31 cellular contexts compared by ENCODE assay signal in genomic region chr7:131642429-131642828, GRCh38.
DNase-seq lines count a peak whose midpoint lies in the region; ATAC-seq and TF ChIP-seq lines count a peak whose summit lies in the region.
"Had no signal": no experiment of that assay in that cellular context is flagged by ENCODE, and none has a peak within 500 bp of the region (broad histone marks: within the 10 kb centered on the region; RNA-seq: fewer than 3 reads in every experiment).

No MANE protein-coding gene starts in this region.

- ATAC-seq in GM18870 (IDR thresholded peaks at IDR 0.05; ENCODE audit: unreplicated experiment), result no peak
- ATAC-seq in GM21390 (IDR thresholded peaks at IDR 0.05; ENCODE audit: unreplicated experiment), result no peak
- ATAC-seq: activated naive CD4-positive, alpha-beta T cell treated with anti-CD3 and anti-CD28 coated beads, Interleukin-2, amount 50 U/mL, for 72 hours; activated T-helper 17 cell treated with anti-CD3 and anti-CD28 coated beads, Interleukin-2, amount 50 U/mL, for 72 hours; gastrocnemius medialis; K562 had no signal

- DNase-seq in AG10803 (ENCODE audit: low read depth), result peak; percentile 68
- no peak for DNase-seq in H9
- no peak for DNase-seq in WERI-Rb-1
- no peak for DNase-seq in neural progenitor cell (ENCODE audit: low spot score)
- no peak for DNase-seq in stimulated activated CD8-positive, alpha-beta memory T cell treated with anti-CD3 and anti-CD28 coated beads, Interleukin-4, amount 100 ng/mL, for 48 hours
- DNase-seq in kidney tubule cell (ENCODE audit: low spot score), result no peak
- DNase-seq: ACHN; activated CD4-positive, alpha-beta memory T cell treated with anti-CD3 and anti-CD28 coated beads, Interleukin-2, amount 10 ng/mL, durations not matched to agents 7 days and 5 days; activated CD4-positive, CD25-positive, alpha-beta regulatory T cell treated with anti-CD3 and anti-CD28 coated beads, Interleukin-2, amount 50 U/mL, for 72 hours; activated CD8-positive, alpha-beta memory T cell treated with anti-CD3 and anti-CD28 coated beads, Interleukin-2, amount 50 U/mL, for 48 hours; DMS53; gastrocnemius medialis; GDM1; MG63; NCI-H1417; NCI-H2081 treated with DMSO at 0.1 percent for 48 hours; NCI-H774; occipital lobe; RPMI8226; transverse colon had no signal

- H2BK15ac ChIP-seq in H9 (ENCODE audit: low read depth, low read length), result no peak overlapping the region

- H3K27me3 ChIP-seq in H9 (ENCODE audit: insufficient read depth, low read length), result 0 out of 2 replicates have a peak, but pooled peaks cover under 1% of the 10 kb centered on the region
- H3K27me3 ChIP-seq in WERI-Rb-1 (ENCODE audit: insufficient read depth, low read depth, severe bottlenecking), result no peaks in the 10 kb centered on the region
- no peaks in the 10 kb centered on the region for H3K27me3 ChIP-seq in neural progenitor cell
- H3K27me3 ChIP-seq: ascending aorta; BLaER1 treated with 17β-estradiol and CSF1 and Interleukin-3, amounts not matched to agents 10 nM and 100 nM; gastrocnemius medialis; hepatocyte; MG63; transverse colon had no signal

- no peak overlapping the region for H4K5ac ChIP-seq in H9 (ENCODE audit: insufficient read length, low read depth, low read length)

- no peak overlapping the region for H3K14ac ChIP-seq in H9 (ENCODE audit: insufficient read depth, low read length)

- H2AFZ ChIP-seq in H9 (ENCODE audit: low read length) (no peak overlapping the region), neural progenitor cell (replicated peaks) (no peak overlapping the region)
- H2AFZ ChIP-seq: hepatocyte had no signal

- no peak overlapping the region for H2BK5ac ChIP-seq in H9 (ENCODE audit: insufficient read length, low read length)

- no peak overlapping the region for H2BK120ac ChIP-seq in H9 (ENCODE audit: low read depth, low read length, poor library complexity, severe bottlenecking)

- peaks cover 15% of the 10 kb centered on the region for H3F3A ChIP-seq in neural progenitor cell (ENCODE audit: low read depth)

- H3K4me3 ChIP-seq in AG10803 (ENCODE audit: low read length) (no peak overlapping the region), WERI-Rb-1 (ENCODE audit: low read depth, low read length) (no peak overlapping the region), neural progenitor cell (no peak overlapping the region)
- H3K4me3 ChIP-seq: ascending aorta; BLaER1 treated with 17β-estradiol and CSF1 and Interleukin-3, amounts not matched to agents 10 nM and 100 nM; gastrocnemius medialis; HAP-1; hepatocyte; K562; MG63; transverse colon had no signal

- H3K9me3 ChIP-seq in H9 (ENCODE audit: control insufficient read depth, low read depth, low read length), result no peaks in the 10 kb centered on the region
- no peaks in the 10 kb centered on the region for H3K9me3 ChIP-seq in WERI-Rb-1 (ENCODE audit: severe bottlenecking)
- no peaks in the 10 kb centered on the region for H3K9me3 ChIP-seq in neural progenitor cell (ENCODE audit: low read depth)
- H3K9me3 ChIP-seq: ascending aorta; BLaER1 treated with 17β-estradiol and CSF1 and Interleukin-3, amounts not matched to agents 10 nM and 100 nM; gastrocnemius medialis; HAP-1; MG63; transverse colon had no signal

- H4K20me1 ChIP-seq in H9 (ENCODE audit: control insufficient read depth, insufficient read depth, insufficient read length) (no peaks in the 10 kb centered on the region), neural progenitor cell (ENCODE audit: low read depth) (no peaks in the 10 kb centered on the region)
- H4K20me1 ChIP-seq: BLaER1 treated with 17β-estradiol and CSF1 and Interleukin-3, amounts not matched to agents 10 nM and 100 nM had no signal

- H3K4ac ChIP-seq in H9 (ENCODE audit: low read depth, low read length), result no peak overlapping the region

- no peaks in the 10 kb centered on the region for H3K36me3 ChIP-seq in WERI-Rb-1
- no peaks in the 10 kb centered on the region for H3K36me3 ChIP-seq in neural progenitor cell
- H3K36me3 ChIP-seq: ascending aorta; BLaER1 treated with 17β-estradiol and CSF1 and Interleukin-3, amounts not matched to agents 10 nM and 100 nM; gastrocnemius medialis; HAP-1; MG63; transverse colon had no signal

- H3K79me2 ChIP-seq in H9 (ENCODE audit: insufficient read depth, low read length) (no peaks in the 10 kb centered on the region), neural progenitor cell (ENCODE audit: low read depth) (no peaks in the 10 kb centered on the region)
- H3K79me2 ChIP-seq: hepatocyte had no signal

- no peak overlapping the region for H2BK12ac ChIP-seq in H9 (ENCODE audit: insufficient read length, low read depth, low read length)

- TF ChIP-seq CTCF in AG10803 (conservative IDR thresholded peaks at IDR 0.05; ENCODE audit: low read length), result no peak
- TF ChIP-seq CTCF in H9 (conservative IDR thresholded peaks at IDR 0.05), result no peak
- no peak for TF ChIP-seq CTCF in WERI-Rb-1 (IDR thresholded peaks at IDR 0.05; ENCODE audit: low read depth, low read length)
- TF ChIP-seq CTCF in neural progenitor cell (IDR thresholded peaks at IDR 0.05), result no peak

- no peak overlapping the region for H3K56ac ChIP-seq in H9 (ENCODE audit: insufficient read length, low read depth, low read length)

- H3K36me3 Mint-ChIP-seq in H9 (ENCODE audit: insufficient read depth in 1 of 3, low read depth in 3 of 3) (no peaks in the 10 kb centered on the region; a peak in 1 of 7 replicates), neural progenitor cell (no peaks in the 10 kb centered on the region)
- H3K36me3 Mint-ChIP-seq: activated naive CD4-positive, alpha-beta T cell treated with anti-CD3 and anti-CD28 coated beads, Interleukin-2, amount 50 U/mL, for 72 hours had no signal

- H3K79me1 ChIP-seq in H9 (ENCODE audit: insufficient read depth, low read depth, low read length, poor library complexity, severe bottlenecking), result no peaks in the 10 kb centered on the region

- H3K4me2 ChIP-seq in H9 (ENCODE audit: insufficient read depth, insufficient read length, low read length) (no peak overlapping the region), neural progenitor cell (no peak overlapping the region)
- H3K4me2 ChIP-seq: BLaER1 treated with 17β-estradiol and CSF1 and Interleukin-3, amounts not matched to agents 10 nM and 100 nM; hepatocyte had no signal

- WGBS in H9 (ENCODE audit: extremely low coverage, insufficient read length, low lambda C conversion rate), result no CpG with 5 or more reads among the region's 3 CpGs

- H3T11ph ChIP-seq in H9 (ENCODE audit: low read length), result no peak overlapping the region

- H3K9ac ChIP-seq in H9 (ENCODE audit: extremely low read depth, insufficient read length, low read length) (no peak overlapping the region), neural progenitor cell (no peak overlapping the region)
- H3K9ac ChIP-seq: BLaER1 treated with 17β-estradiol and CSF1 and Interleukin-3, amounts not matched to agents 10 nM and 100 nM had no signal

- no peak overlapping the region for H3K18ac ChIP-seq in H9 (ENCODE audit: insufficient read length, low read depth, low read length)

- no peak overlapping the region for H4K91ac ChIP-seq in H9 (ENCODE audit: insufficient read length, low read depth, low read length)

- no peak overlapping the region for H4K8ac ChIP-seq in H9 (replicated peaks; ENCODE audit: insufficient read length, low read depth, low read length)

- H3K9me3 Mint-ChIP-seq in H9 (no peaks in the 10 kb centered on the region; a peak in 1 of 5 replicates), neural progenitor cell (peaks cover 7% of the 10 kb centered on the region)
- H3K9me3 Mint-ChIP-seq: activated CD4-positive, alpha-beta memory T cell treated with anti-CD3 and anti-CD28 coated beads, Interleukin-2, amount 10 ng/mL, durations not matched to agents 7 days and 5 days; activated naive CD4-positive, alpha-beta T cell treated with anti-CD3 and anti-CD28 coated beads, Interleukin-2, amount 50 U/mL, for 72 hours; activated T-helper 17 cell treated with anti-CD3 and anti-CD28 coated beads, Interleukin-2, amount 50 U/mL, for 72 hours; dendritic cell treated with granulocyte-macrophage colony-stimulating factor and Interleukin-4, amounts not matched to agents 40 ng/mL and 50 ng/mL, for 4 days; T-helper 1 cell treated with Interleukin-12 subunit alpha and Interleukin-12 subunit beta and Interleukin-4 antibody, amounts not matched to agents 30 μg/mL and 1 μg/mL, for 36 hours had no signal

- H3K27me3 Mint-ChIP-seq in H9 (ENCODE audit: low read depth), result peaks cover 2% of the 10 kb centered on the region
- H3K27me3 Mint-ChIP-seq in neural progenitor cell (ENCODE audit: insufficient read depth, low read depth), result peaks cover 21% of the 10 kb centered on the region

- H2BK20ac ChIP-seq in H9 (ENCODE audit: low read depth, low read length, poor library complexity, severe bottlenecking), result no peak overlapping the region

- H3K4me1 ChIP-seq in H9 (ENCODE audit: insufficient read depth, low read length) (peaks cover 6% of the 10 kb centered on the region; the same call in 1 of the 2 replicates), neural progenitor cell (peaks cover 8% of the 10 kb centered on the region)
- H3K4me1 ChIP-seq: ascending aorta; BLaER1 treated with 17β-estradiol and CSF1 and Interleukin-3, amounts not matched to agents 10 nM and 100 nM; gastrocnemius medialis; HAP-1; transverse colon had no signal

- no peaks in the 10 kb centered on the region for H3K23me2 ChIP-seq in H9 (ENCODE audit: insufficient read length, low read depth, low read length, poor library complexity, severe bottlenecking)

- H3K23ac ChIP-seq in H9 (ENCODE audit: insufficient read length, low read depth, low read length), result no peak overlapping the region

- H2AK5ac ChIP-seq in H9 (ENCODE audit: insufficient read length, low read length), result no peak overlapping the region

- peak overlapping the region in 2 of 3 experiments; percentile 5 to 88; a peak in 2 of 7 replicates for H3K27ac Mint-ChIP-seq in H9
- peak overlapping the region; percentile 7 for H3K27ac Mint-ChIP-seq in neural progenitor cell
- H3K27ac Mint-ChIP-seq: activated CD4-positive, alpha-beta memory T cell treated with anti-CD3 and anti-CD28 coated beads, Interleukin-2, amount 10 ng/mL, durations not matched to agents 7 days and 5 days; activated T-helper 17 cell treated with anti-CD3 and anti-CD28 coated beads, Interleukin-2, amount 50 U/mL, for 72 hours; dendritic cell treated with granulocyte-macrophage colony-stimulating factor and Interleukin-4, amounts not matched to agents 40 ng/mL and 50 ng/mL, for 4 days; T-helper 1 cell treated with Interleukin-12 subunit alpha and Interleukin-12 subunit beta and Interleukin-4 antibody, amounts not matched to agents 30 μg/mL and 1 μg/mL, for 36 hours had no signal

- H3K27ac ChIP-seq in H9 (ENCODE audit: insufficient read length, low read depth, low read length), result no peak overlapping the region
- H3K27ac ChIP-seq in WERI-Rb-1, result peak overlapping the region; percentile 77
- H3K27ac ChIP-seq in neural progenitor cell, result no peak overlapping the region
- H3K27ac ChIP-seq: ascending aorta; BLaER1 treated with 17β-estradiol and CSF1 and Interleukin-3, amounts not matched to agents 10 nM and 100 nM; gastrocnemius medialis; hepatocyte; transverse colon had no signal

- H3K4me3 Mint-ChIP-seq in H9 (no peak overlapping the region), neural progenitor cell (no peak overlapping the region)
- H3K4me3 Mint-ChIP-seq: activated CD4-positive, alpha-beta memory T cell treated with anti-CD3 and anti-CD28 coated beads, Interleukin-2, amount 10 ng/mL, durations not matched to agents 7 days and 5 days; activated T-helper 17 cell treated with anti-CD3 and anti-CD28 coated beads, Interleukin-2, amount 50 U/mL, for 72 hours; dendritic cell treated with granulocyte-macrophage colony-stimulating factor and Interleukin-4, amounts not matched to agents 40 ng/mL and 50 ng/mL, for 4 days; T-helper 1 cell treated with Interleukin-12 subunit alpha and Interleukin-12 subunit beta and Interleukin-4 antibody, amounts not matched to agents 30 μg/mL and 1 μg/mL, for 36 hours had no signal

- H3K4me1 Mint-ChIP-seq in H9, result peaks cover 27 to 34% of the 10 kb centered on the region in 2 experiments
- peaks cover 4% of the 10 kb centered on the region for H3K4me1 Mint-ChIP-seq in neural progenitor cell
- H3K4me1 Mint-ChIP-seq: activated CD4-positive, alpha-beta memory T cell treated with anti-CD3 and anti-CD28 coated beads, Interleukin-2, amount 10 ng/mL, durations not matched to agents 7 days and 5 days; activated T-helper 17 cell treated with anti-CD3 and anti-CD28 coated beads, Interleukin-2, amount 50 U/mL, for 72 hours had no signal
